37 cellular contexts compared by ENCODE assay signal in the genomic region with DNA sequence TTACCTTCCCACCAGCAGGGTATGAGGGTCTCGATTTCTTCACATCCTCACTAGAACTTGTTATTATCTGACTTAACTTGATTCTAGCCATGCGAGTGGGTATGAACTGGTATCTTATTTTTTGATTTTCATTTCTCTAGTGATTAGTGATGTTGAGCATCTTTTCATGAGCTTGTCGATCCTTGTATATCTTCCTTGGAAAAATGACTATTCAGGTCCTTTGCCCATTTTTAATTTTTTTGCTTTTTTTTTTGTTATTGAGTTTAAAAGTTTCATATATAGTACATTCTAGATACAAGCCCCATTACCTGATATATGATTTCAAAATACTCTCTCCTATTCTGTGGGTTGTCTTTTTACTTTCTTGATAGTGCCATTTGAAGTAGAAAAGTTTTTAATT.
"Had no signal": no experiment of that assay in that cellular context is flagged by ENCODE, and none has a peak within 500 bp of the region (broad histone marks: within the 10 kb centered on the region; RNA-seq: fewer than 3 reads in every experiment).

No MANE protein-coding gene starts in this region.

- DNase-seq: activated B cell treated with CpG ODN at 0.5 μM for 24 hours; activated CD4-positive, alpha-beta memory T cell treated with anti-CD3 and anti-CD28 coated beads for 36 hours; activated CD4-positive, alpha-beta T cell treated with anti-CD3 and anti-CD28 coated beads for 4 hours; activated CD4-positive, alpha-beta T cell treated with anti-CD3 and anti-CD28 coated beads, Interleukin-2, amount 10 ng/mL, durations not matched to agents 24 days and 14 days; activated CD4-positive, alpha-beta T cell treated with anti-CD3 and anti-CD28 coated beads, Interleukin-2, amount 50 U/mL, for 1 hour; activated CD4-positive, alpha-beta T cell treated with anti-CD3 and anti-CD28 coated beads, Interleukin-2, amount 50 U/mL, for 4 hours; activated CD4-positive, CD25-positive, alpha-beta regulatory T cell treated with anti-CD3 and anti-CD28 coated beads, Interleukin-2, amount 50 U/mL, for 72 hours; activated CD8-positive, alpha-beta memory T cell treated with anti-CD3 and anti-CD28 coated beads, Interleukin-2, amount 50 U/mL, for 4 hours; activated CD8-positive, alpha-beta T cell treated with anti-CD3 and anti-CD28 coated beads for 36 hours; activated effector memory CD4-positive, alpha-beta T cell treated with anti-CD3 and anti-CD28 coated beads, Interleukin-2, amount 50 U/mL, for 16 hours; activated gamma-delta T cell treated with Interleukin-2 at 50 U/mL for 16 hours; activated naive CD4-positive, alpha-beta T cell; activated naive CD4-positive, alpha-beta T cell treated with anti-CD3 and anti-CD28 coated beads for 36 hours; activated naive CD4-positive, alpha-beta T cell treated with anti-CD3 and anti-CD28 coated beads, Interleukin-2, amount 50 U/mL, for 16 hours; activated naive CD8-positive, alpha-beta T cell treated with anti-CD3 and anti-CD28 coated beads, Interleukin-2, amount 10 ng/mL, durations not matched to agents 7 days and 5 days; activated naive CD8-positive, alpha-beta T cell treated with anti-CD3 and anti-CD28 coated beads, Interleukin-2, amount 50 U/mL, for 24 hours; activated T-cell treated with anti-CD3 and anti-CD28 coated beads for 4 hours; activated T-cell treated with anti-CD3 and anti-CD28 coated beads, Interleukin-2, amount 50 U/mL, for 1 hour; activated T-cell treated with anti-CD3 and anti-CD28 coated beads, Interleukin-2, amount 50 U/mL, for 4 hours; activated T-cell treated with anti-CD3 and anti-CD28 coated beads, Interleukin-2, amount 50 U/mL, for 72 hours; amygdala; anterior cingulate cortex; caudate nucleus; cerebellar nuclear complex; T-helper 1 cell; T-helper 2 cell; T-helper 9 cell had no signal

- H3K4me1 Mint-ChIP-seq: activated B cell treated with CpG ODN at 0.5 μM for 24 hours; activated CD4-positive, alpha-beta T cell treated with anti-CD3 and anti-CD28 coated beads, Interleukin-2, amount 10 ng/mL, durations not matched to agents 24 days and 14 days; activated naive CD8-positive, alpha-beta T cell treated with anti-CD3 and anti-CD28 coated beads, Interleukin-2, amount 10 ng/mL, durations not matched to agents 7 days and 5 days; activated naive CD8-positive, alpha-beta T cell treated with anti-CD3 and anti-CD28 coated beads, Interleukin-2, amount 50 U/mL, for 24 hours; brain had no signal

- H3K4me1 ChIP-seq: ascending aorta had no signal

- H3K27ac Mint-ChIP-seq: activated B cell treated with CpG ODN at 0.5 μM for 24 hours; activated CD4-positive, alpha-beta memory T cell treated with anti-CD3 and anti-CD28 coated beads for 36 hours; activated CD4-positive, alpha-beta T cell treated with anti-CD3 and anti-CD28 coated beads, Interleukin-2, amount 10 ng/mL, durations not matched to agents 24 days and 14 days; activated CD8-positive, alpha-beta T cell treated with anti-CD3 and anti-CD28 coated beads for 36 hours; activated naive CD4-positive, alpha-beta T cell treated with anti-CD3 and anti-CD28 coated beads for 36 hours; activated naive CD8-positive, alpha-beta T cell; activated naive CD8-positive, alpha-beta T cell treated with anti-CD3 and anti-CD28 coated beads, Interleukin-2, amount 10 ng/mL, durations not matched to agents 7 days and 5 days; activated naive CD8-positive, alpha-beta T cell treated with anti-CD3 and anti-CD28 coated beads, Interleukin-2, amount 50 U/mL, for 24 hours; activated T-cell treated with anti-CD3 and anti-CD28 coated beads, Interleukin-2, amount 50 U/mL, for 72 hours; activated T-helper 1 cell treated with anti-CD3 and anti-CD28 coated beads, Interleukin-12 subunit alpha, Interleukin-12 subunit beta, Interleukin-2, Interleukin-4 antibody, amounts not matched to agents 30 ng/mL and 10 ng/mL and 1 ng/mL, durations not matched to agents 14 hours and 24 hours and 36 hours; activated T-helper 17 cell treated with anti-CD3 and anti-CD28 coated beads, Interleukin-2, amount 50 U/mL, for 72 hours; brain; T-helper 1 cell treated with Interleukin-12 subunit alpha and Interleukin-12 subunit beta and Interleukin-4 antibody, amounts not matched to agents 30 μg/mL and 1 μg/mL, for 36 hours; T-helper 2 cell treated with Interferon-gamma antibody and Interleukin-4, amounts not matched to agents 5 μg/mL and 100 μg/mL, for 36 hours had no signal

- H3K27me3 Mint-ChIP-seq: activated B cell treated with CpG ODN at 0.5 μM for 24 hours; activated CD4-positive, alpha-beta memory T cell treated with anti-CD3 and anti-CD28 coated beads for 36 hours; activated CD4-positive, alpha-beta T cell treated with anti-CD3 and anti-CD28 coated beads, Interleukin-2, amount 10 ng/mL, durations not matched to agents 24 days and 14 days; activated CD8-positive, alpha-beta T cell treated with anti-CD3 and anti-CD28 coated beads for 36 hours; activated naive CD8-positive, alpha-beta T cell; activated naive CD8-positive, alpha-beta T cell treated with anti-CD3 and anti-CD28 coated beads, Interleukin-2, amount 10 ng/mL, durations not matched to agents 7 days and 5 days; activated naive CD8-positive, alpha-beta T cell treated with anti-CD3 and anti-CD28 coated beads, Interleukin-2, amount 50 U/mL, for 24 hours; activated T-helper 17 cell treated with anti-CD3 and anti-CD28 coated beads, Interleukin-2, amount 50 U/mL, for 72 hours; central memory CD8-positive, alpha-beta T cell had no signal

- H3K4me3 Mint-ChIP-seq: activated B cell treated with CpG ODN at 0.5 μM for 24 hours; activated CD4-positive, alpha-beta memory T cell treated with anti-CD3 and anti-CD28 coated beads for 36 hours; activated CD4-positive, alpha-beta T cell treated with anti-CD3 and anti-CD28 coated beads, Interleukin-2, amount 10 ng/mL, durations not matched to agents 24 days and 14 days; activated CD8-positive, alpha-beta T cell treated with anti-CD3 and anti-CD28 coated beads for 36 hours; activated naive CD4-positive, alpha-beta T cell treated with anti-CD3 and anti-CD28 coated beads for 36 hours; activated naive CD8-positive, alpha-beta T cell; activated naive CD8-positive, alpha-beta T cell treated with anti-CD3 and anti-CD28 coated beads, Interleukin-2, amount 10 ng/mL, durations not matched to agents 7 days and 5 days; activated naive CD8-positive, alpha-beta T cell treated with anti-CD3 and anti-CD28 coated beads, Interleukin-2, amount 50 U/mL, for 24 hours; activated T-cell treated with anti-CD3 and anti-CD28 coated beads, Interleukin-2, amount 50 U/mL, for 4 hours; activated T-cell treated with anti-CD3 and anti-CD28 coated beads, Interleukin-2, amount 50 U/mL, for 72 hours; activated T-helper 1 cell treated with anti-CD3 and anti-CD28 coated beads, Interleukin-12 subunit alpha, Interleukin-12 subunit beta, Interleukin-2, Interleukin-4 antibody, amounts not matched to agents 30 ng/mL and 10 ng/mL and 1 ng/mL, durations not matched to agents 14 hours and 24 hours and 36 hours; activated T-helper 17 cell treated with anti-CD3 and anti-CD28 coated beads, Interleukin-2, amount 50 U/mL, for 72 hours; brain; central memory CD8-positive, alpha-beta T cell; T-helper 1 cell treated with Interleukin-12 subunit alpha and Interleukin-12 subunit beta and Interleukin-4 antibody, amounts not matched to agents 30 μg/mL and 1 μg/mL, for 36 hours; T-helper 2 cell treated with Interferon-gamma antibody and Interleukin-4, amounts not matched to agents 5 μg/mL and 100 μg/mL, for 36 hours had no signal

- H3K27me3 ChIP-seq: ascending aorta, cardiac muscle cell had no signal

- H3K36me3 ChIP-seq: cardiac muscle cell had no signal

- H3K27ac ChIP-seq: ascending aorta, cardiac muscle cell, VCaP had no signal

- H3K4me3 ChIP-seq: ascending aorta, cardiac muscle cell had no signal

- ATAC-seq: activated CD8-positive, alpha-beta T cell treated with anti-CD3 and anti-CD28 coated beads for 36 hours; activated naive CD8-positive, alpha-beta T cell treated with anti-CD3 and anti-CD28 coated beads, Interleukin-2, amount 50 U/mL, for 24 hours; activated T-cell treated with anti-CD3 and anti-CD28 coated beads, Interleukin-2, amount 50 U/mL, for 4 hours; activated T-cell treated with anti-CD3 and anti-CD28 coated beads, Interleukin-2, amount 50 U/mL, for 72 hours; activated T-helper 17 cell treated with anti-CD3 and anti-CD28 coated beads, Interleukin-2, amount 50 U/mL, for 72 hours had no signal

- H3K9me3 Mint-ChIP-seq: activated CD4-positive, alpha-beta T cell treated with anti-CD3 and anti-CD28 coated beads, Interleukin-2, amount 10 ng/mL, durations not matched to agents 24 days and 14 days had no signal
